ENCODE assay signal across 1 cellular context in the genomic region with DNA sequence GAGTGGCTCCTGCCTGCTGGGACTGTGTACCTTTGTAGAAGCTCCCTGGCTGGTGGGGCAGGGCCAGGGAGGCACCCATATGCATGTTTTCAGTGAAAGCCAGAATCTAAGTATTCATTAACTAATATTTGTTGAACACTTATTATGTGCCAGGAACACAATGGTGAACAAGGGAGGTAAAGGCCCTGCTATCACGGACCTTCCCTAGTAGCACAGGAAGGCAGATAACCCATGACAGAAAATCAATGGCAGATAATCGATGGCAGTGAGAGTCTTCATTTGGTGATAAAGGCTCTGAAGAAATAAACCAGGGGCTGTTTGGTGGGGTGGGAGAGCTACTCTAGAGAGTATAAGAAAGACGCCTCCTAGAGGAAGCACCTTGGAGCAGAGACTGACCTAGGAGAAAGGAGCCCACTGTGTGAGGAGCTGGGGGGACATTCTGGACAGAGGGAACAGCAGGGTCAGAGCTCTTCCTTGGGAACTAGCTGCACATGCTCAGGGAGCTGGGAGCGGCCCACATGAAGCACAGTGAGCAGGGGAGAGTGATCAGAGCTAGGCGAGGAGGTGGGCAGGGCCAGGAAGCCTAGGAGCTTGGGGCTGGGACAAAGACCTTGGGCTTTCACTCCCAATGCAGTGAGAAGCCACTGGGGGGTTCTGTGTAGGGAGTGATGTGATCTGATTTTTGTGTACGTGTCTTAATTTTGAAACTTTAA.
TF ChIP-seq lines count a peak whose summit lies in the region.

No MANE protein-coding gene starts in this region.

TF ChIP-seq in GM23338, 12 proteins besides CTCF, POLR2A, EP300 and RAD21 (continued from another document):
- TF ChIP-seq, protein P1, sequence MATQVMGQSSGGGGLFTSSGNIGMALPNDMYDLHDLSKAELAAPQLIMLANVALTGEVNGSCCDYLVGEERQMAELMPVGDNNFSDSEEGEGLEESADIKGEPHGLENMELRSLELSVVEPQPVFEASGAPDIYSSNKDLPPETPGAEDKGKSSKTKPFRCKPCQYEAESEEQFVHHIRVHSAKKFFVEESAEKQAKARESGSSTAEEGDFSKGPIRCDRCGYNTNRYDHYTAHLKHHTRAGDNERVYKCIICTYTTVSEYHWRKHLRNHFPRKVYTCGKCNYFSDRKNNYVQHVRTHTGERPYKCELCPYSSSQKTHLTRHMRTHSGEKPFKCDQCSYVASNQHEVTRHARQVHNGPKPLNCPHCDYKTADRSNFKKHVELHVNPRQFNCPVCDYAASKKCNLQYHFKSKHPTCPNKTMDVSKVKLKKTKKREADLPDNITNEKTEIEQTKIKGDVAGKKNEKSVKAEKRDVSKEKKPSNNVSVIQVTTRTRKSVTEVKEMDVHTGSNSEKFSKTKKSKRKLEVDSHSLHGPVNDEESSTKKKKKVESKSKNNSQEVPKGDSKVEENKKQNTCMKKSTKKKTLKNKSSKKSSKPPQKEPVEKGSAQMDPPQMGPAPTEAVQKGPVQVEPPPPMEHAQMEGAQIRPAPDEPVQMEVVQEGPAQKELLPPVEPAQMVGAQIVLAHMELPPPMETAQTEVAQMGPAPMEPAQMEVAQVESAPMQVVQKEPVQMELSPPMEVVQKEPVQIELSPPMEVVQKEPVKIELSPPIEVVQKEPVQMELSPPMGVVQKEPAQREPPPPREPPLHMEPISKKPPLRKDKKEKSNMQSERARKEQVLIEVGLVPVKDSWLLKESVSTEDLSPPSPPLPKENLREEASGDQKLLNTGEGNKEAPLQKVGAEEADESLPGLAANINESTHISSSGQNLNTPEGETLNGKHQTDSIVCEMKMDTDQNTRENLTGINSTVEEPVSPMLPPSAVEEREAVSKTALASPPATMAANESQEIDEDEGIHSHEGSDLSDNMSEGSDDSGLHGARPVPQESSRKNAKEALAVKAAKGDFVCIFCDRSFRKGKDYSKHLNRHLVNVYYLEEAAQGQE (IDR thresholded peaks at IDR 0.05; ENCODE audit: unreplicated experiment), result no peak
- TF ChIP-seq CREB1 (CRISPR knock-in tag; IDR thresholded peaks at IDR 0.05; ENCODE audit: low read depth) (no peak), EZH2 (IDR thresholded peaks at IDR 0.05; ENCODE audit: low read depth, unreplicated experiment) (no peak), ZNF462 (CRISPR knock-in tag; IDR thresholded peaks at IDR 0.05) (no peak), JUNB (IDR thresholded peaks at IDR 0.05; ENCODE audit: unreplicated experiment) (no peak), NANOG (IDR thresholded peaks at IDR 0.05; ENCODE audit: borderline replicate concordance) (no peak), ETS1 (IDR thresholded peaks at IDR 0.05) (no peak), POLR2AphosphoS5 (IDR thresholded peaks at IDR 0.05; ENCODE audit: low read depth) (no peak), EZH2phosphoT487 (IDR thresholded peaks at IDR 0.05; ENCODE audit: unreplicated experiment) (no peak), ZNF114 (CRISPR knock-in tag; IDR thresholded peaks at IDR 0.05) (no peak), STAT1 (IDR thresholded peaks at IDR 0.05; ENCODE audit: unreplicated experiment) (no peak)
